Comparison of ENCODE assay signal across 14 cellular contexts in the genomic region with DNA sequence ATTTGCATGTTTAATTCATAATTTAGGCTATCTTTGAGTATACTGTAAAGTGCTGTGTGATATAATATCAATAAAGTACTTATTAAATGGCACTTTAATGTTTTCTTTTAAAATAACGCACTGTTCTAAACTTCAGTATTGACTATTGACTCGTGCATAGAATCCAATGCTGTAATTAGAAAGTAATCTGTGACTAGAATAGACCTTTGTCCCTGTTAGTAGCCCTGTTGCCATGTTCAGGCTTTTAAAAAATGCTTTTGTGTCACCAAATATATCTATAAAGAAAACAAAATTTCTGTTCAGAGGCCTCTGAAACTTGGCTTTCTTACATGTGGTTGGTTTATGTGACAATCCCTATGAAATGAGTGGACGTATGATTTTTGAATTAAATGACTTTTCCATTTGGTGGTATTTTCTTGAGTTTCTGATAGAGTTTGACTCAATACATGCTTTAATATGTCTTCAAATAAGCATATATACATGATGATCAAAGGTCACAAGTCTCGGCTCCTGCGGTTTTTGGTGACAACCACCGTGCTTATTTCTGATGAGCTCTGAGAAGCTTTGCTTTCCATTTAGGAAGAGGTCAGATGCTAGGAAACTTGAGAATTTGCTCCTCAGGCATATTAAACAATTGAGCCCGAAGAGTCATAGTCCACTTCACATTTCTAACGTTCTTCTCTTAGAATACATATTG.
A peak's percentile ranks its signal among the peaks of the same experiment; 100 is the strongest.
DNase-seq lines count a peak whose midpoint lies in the region; ATAC-seq and TF ChIP-seq lines count a peak whose summit lies in the region.
"Had no signal": no experiment of that assay in that cellular context is flagged by ENCODE, and none has a peak within 500 bp of the region (broad histone marks: within the 10 kb centered on the region; RNA-seq: fewer than 3 reads in every experiment).

No MANE protein-coding gene starts in this region.

- 0 out of 2 replicates have a peak overlapping the region, but pooled peaks have one; percentile 46 for H3K9ac ChIP-seq in OCI-LY3 (ENCODE audit: low read length)

- no peaks in the 10 kb centered on the region for H4K20me1 ChIP-seq in OCI-LY3 (ENCODE audit: insufficient read depth, low read length)

- H3K79me2 ChIP-seq in OCI-LY3 (ENCODE audit: low read length): no peaks in the 10 kb centered on the region

- no peaks in the 10 kb centered on the region for H3K27me3 ChIP-seq in OCI-LY3 (ENCODE audit: low read depth, low read length)
- H3K27me3 ChIP-seq: tibial artery had no signal

- peak overlapping the region; percentile 89 for H3K4me2 ChIP-seq in OCI-LY3 (ENCODE audit: low read length)

- TF ChIP-seq CTCF in OCI-LY3 (IDR thresholded peaks at IDR 0.05; ENCODE audit: low read depth, low read length): no peak

- intact Hi-C loops in posterior vena cava (cut with DNase I): no loop called here

- 0 out of 2 replicates have a peak overlapping the region, but pooled peaks have one; percentile 17 for H2AFZ ChIP-seq in OCI-LY3 (ENCODE audit: low read depth, low read length)

- H3K27ac Mint-ChIP-seq in activated naive CD8-positive, alpha-beta T cell treated with anti-CD3 and anti-CD28 coated beads, Interleukin-2, amount 10 ng/mL, durations not matched to agents 7 days and 5 days: peak overlapping the region; percentile 87
- peak overlapping the region; percentile 95 for H3K27ac Mint-ChIP-seq in stimulated activated effector memory CD8-positive, alpha-beta T cell treated with anti-CD3 and anti-CD28 coated beads, Interleukin-12 subunit alpha, Interleukin-12 subunit beta, amount 100 ng/mL, for 72 hours

- DNase-seq in activated naive CD4-positive, alpha-beta T cell treated with Interleukin-2 at 50 U/mL for 16 hours: peak; percentile 43
- no peak for DNase-seq in activated naive CD4-positive, alpha-beta T cell treated with anti-CD3 and anti-CD28 coated beads, Interleukin-2, amount 50 U/mL, for 16 hours
- DNase-seq in activated naive CD8-positive, alpha-beta T cell treated with anti-CD3 and anti-CD28 coated beads, Interleukin-2, amount 10 ng/mL, durations not matched to agents 7 days and 5 days: no peak
- DNase-seq in stimulated activated effector memory CD8-positive, alpha-beta T cell treated with anti-CD3 and anti-CD28 coated beads, Interleukin-12 subunit alpha, Interleukin-12 subunit beta, amount 100 ng/mL, for 72 hours (ENCODE audit: low spot score in 2 of 2): no peak
- no peak for DNase-seq in posterior vena cava (ENCODE audit: low spot score)
- DNase-seq: left ventricle myocardium inferior, NCI-H1930, NCI-H510A treated with DMSO at 0.1 percent for 48 hours, SW 1271, tibial artery had no signal

- H3K4me1 ChIP-seq in OCI-LY3 (ENCODE audit: low read length): peaks cover 46% of the 10 kb centered on the region
- H3K4me1 ChIP-seq: prostate gland had no signal

- H3K4me3 Mint-ChIP-seq in activated naive CD8-positive, alpha-beta T cell treated with anti-CD3 and anti-CD28 coated beads, Interleukin-2, amount 10 ng/mL, durations not matched to agents 7 days and 5 days: peak overlapping the region; percentile 71
- peak overlapping the region; percentile 75 for H3K4me3 Mint-ChIP-seq in stimulated activated effector memory CD8-positive, alpha-beta T cell treated with anti-CD3 and anti-CD28 coated beads, Interleukin-12 subunit alpha, Interleukin-12 subunit beta, amount 100 ng/mL, for 72 hours

- H3K27me3 Mint-ChIP-seq in activated naive CD8-positive, alpha-beta T cell treated with anti-CD3 and anti-CD28 coated beads, Interleukin-2, amount 10 ng/mL, durations not matched to agents 7 days and 5 days: no peaks in the 10 kb centered on the region

- peaks cover 11% of the 10 kb centered on the region for H3K36me3 Mint-ChIP-seq in activated naive CD8-positive, alpha-beta T cell treated with anti-CD3 and anti-CD28 coated beads, Interleukin-2, amount 10 ng/mL, durations not matched to agents 7 days and 5 days
- H3K36me3 Mint-ChIP-seq in stimulated activated effector memory CD8-positive, alpha-beta T cell treated with anti-CD3 and anti-CD28 coated beads, Interleukin-12 subunit alpha, Interleukin-12 subunit beta, amount 100 ng/mL, for 72 hours: peaks cover 9% of the 10 kb centered on the region

- peak overlapping the region; percentile 80 for H3K27ac ChIP-seq in OCI-LY3 (ENCODE audit: low read length)
- H3K27ac ChIP-seq: left ventricle myocardium inferior, prostate gland, tibial artery had no signal

- H3K4me3 ChIP-seq in OCI-LY3 (ENCODE audit: low read length): no peak overlapping the region
- H3K4me3 ChIP-seq: left ventricle myocardium inferior, prostate gland, tibial artery had no signal

- POLR2A ChIA-PET in activated naive CD8-positive, alpha-beta T cell treated with anti-CD3 and anti-CD28 coated beads, Interleukin-2, amount 10 ng/mL, durations not matched to agents 7 days and 5 days (lab: Charles Lee): interaction anchor here (1.5 to 2.4 kb wide), 3 partner anchors 9 to 227 kb away, joined by 6 to 9 read pairs (median 7); a partner anchor contains a TSS

- no peaks in the 10 kb centered on the region for H3K9me3 Mint-ChIP-seq in activated naive CD8-positive, alpha-beta T cell treated with anti-CD3 and anti-CD28 coated beads, Interleukin-2, amount 10 ng/mL, durations not matched to agents 7 days and 5 days
- H3K9me3 Mint-ChIP-seq in stimulated activated effector memory CD8-positive, alpha-beta T cell treated with anti-CD3 and anti-CD28 coated beads, Interleukin-12 subunit alpha, Interleukin-12 subunit beta, amount 100 ng/mL, for 72 hours: no peaks in the 10 kb centered on the region

- ATAC-seq in activated naive CD8-positive, alpha-beta T cell treated with anti-CD3 and anti-CD28 coated beads, Interleukin-2, amount 10 ng/mL, durations not matched to agents 7 days and 5 days (ENCODE audit: low read depth): no peak
- peak; percentile 55 for ATAC-seq in stimulated activated effector memory CD8-positive, alpha-beta T cell treated with anti-CD3 and anti-CD28 coated beads, Interleukin-12 subunit alpha, Interleukin-12 subunit beta, amount 100 ng/mL, for 72 hours
- ATAC-seq in GM18517 (IDR thresholded peaks at IDR 0.05; ENCODE audit: unreplicated experiment) (no peak), HG03378 (IDR thresholded peaks at IDR 0.05; ENCODE audit: unreplicated experiment) (no peak)

- H3K4me1 Mint-ChIP-seq in activated naive CD8-positive, alpha-beta T cell treated with anti-CD3 and anti-CD28 coated beads, Interleukin-2, amount 10 ng/mL, durations not matched to agents 7 days and 5 days: peaks cover 29% of the 10 kb centered on the region
- peaks cover 35% of the 10 kb centered on the region for H3K4me1 Mint-ChIP-seq in stimulated activated effector memory CD8-positive, alpha-beta T cell treated with anti-CD3 and anti-CD28 coated beads, Interleukin-12 subunit alpha, Interleukin-12 subunit beta, amount 100 ng/mL, for 72 hours

- H3K36me3 ChIP-seq in OCI-LY3 (replicated peaks; ENCODE audit: low read depth, low read length): no peaks in the 10 kb centered on the region
- H3K36me3 ChIP-seq: prostate gland had no signal

- H3K9me3 ChIP-seq in OCI-LY3 (ENCODE audit: insufficient read depth, low read length): peaks cover 7% of the 10 kb centered on the region; the same call in 1 of the 2 replicates
- H3K9me3 ChIP-seq: left ventricle myocardium inferior, prostate gland, tibial artery had no signal
